13 cellular contexts compared by ENCODE assay signal in genomic region chr5:74595143-74595915, GRCh38. TPM values are rescaled to one million over a fixed set of nuclear protein-coding genes. Genes with fewer than 3 reads are reported as not detected.
DNase-seq lines count a peak whose midpoint lies in the region; ATAC-seq, FAIRE-seq and TF ChIP-seq lines count a peak whose summit lies in the region.
"Had no signal": no experiment of that assay in that cellular context is flagged by ENCODE, and none has a peak within 500 bp of the region (broad histone marks: within the 10 kb centered on the region; RNA-seq: fewer than 3 reads in every experiment).

No MANE protein-coding gene starts in this region.

- H3K4me1 Mint-ChIP-seq in immature natural killer cell, result no peaks in the 10 kb centered on the region

- ATAC-seq in HG03439 (IDR thresholded peaks at IDR 0.05; ENCODE audit: unreplicated experiment), result no peak
- ATAC-seq: activated T-cell treated with anti-CD3 and anti-CD28 coated beads, Interleukin-2, amount 50 U/mL, for 4 hours had no signal

- no peak overlapping the region for H3K4me3 Mint-ChIP-seq in immature natural killer cell
- H3K4me3 Mint-ChIP-seq: activated T-cell treated with anti-CD3 and anti-CD28 coated beads, Interleukin-2, amount 50 U/mL, for 4 hours had no signal

- DNase-seq in EH (ENCODE audit: low read depth), result peak; percentile 77
- DNase-seq in RCC 7860 (ENCODE audit: low spot score), result peak; percentile 76
- DNase-seq in fibroblast of pulmonary artery (ENCODE audit: low read depth), result peak; percentile 96
- DNase-seq in mucosa of gallbladder (ENCODE audit: low spot score), result peak; percentile 38
- DNase-seq in immature natural killer cell, result no peak
- no peak for DNase-seq in anterior cingulate cortex (lab: John Stamatoyannopoulos, UW)
- no peak for DNase-seq in effector CD4-positive, alpha-beta T cell
- DNase-seq: activated T-cell treated with anti-CD3 and anti-CD28 coated beads, Interleukin-2, amount 50 U/mL, for 4 hours; C1 segment of cervical spinal cord; NCI-H2081 treated with DMSO at 0.1 percent for 48 hours; WERI-Rb-1 had no signal

- no peak overlapping the region for H3K27ac Mint-ChIP-seq in immature natural killer cell

- H3K9me3 Mint-ChIP-seq in immature natural killer cell, result no peaks in the 10 kb centered on the region
- H3K9me3 Mint-ChIP-seq: activated T-cell treated with anti-CD3 and anti-CD28 coated beads, Interleukin-2, amount 50 U/mL, for 4 hours had no signal

- no peaks in the 10 kb centered on the region for H3K36me3 Mint-ChIP-seq in immature natural killer cell

- FAIRE-seq in RCC 7860 (lab: Jason Lieb, UNC), result no peak

- no peak for TF ChIP-seq CTCF in fibroblast of pulmonary artery (IDR thresholded peaks at IDR 0.05; ENCODE audit: low read length, missing control alignments)

- no peak overlapping the region for H3K4me3 ChIP-seq in fibroblast of pulmonary artery (replicated peaks; ENCODE audit: low read depth, low read length)
- H3K4me3 ChIP-seq: tibial nerve had no signal

- H3K27me3 Mint-ChIP-seq in immature natural killer cell (ENCODE audit: low read depth in 3 of 3), result peaks cover 0 to 8% (median 3%) of the 10 kb centered on the region in 3 donors

RNA-seq across cellular contexts. Expression of gene ENC1, which starts 45.2 kb away (rescaled TPM):
- 36.0 TPM for total RNA-seq in mucosa of gallbladder
- 10 to 100 TPM in 2 of 3 donors, 1 to 10 TPM in 1; 5.4 to 17.2 (median 12.7) TPM for polyA plus RNA-seq in immature natural killer cell

Comparison
In these comparisons a context has a peak if more than half of its experiments do, and no peak if none do; other contexts are left out.
1. DNase-seq: peak in EH (single experiment), RCC 7860 (single experiment), fibroblast of pulmonary artery (single experiment) and mucosa of gallbladder (single experiment); none in immature natural killer cell (0 of 3), anterior cingulate cortex (0 of 58) and effector CD4-positive, alpha-beta T cell (single experiment).